ENCODE assay signal across 8 cellular contexts in genomic region chr1:185813401-185813979, GRCh38.
DNase-seq lines count a peak whose midpoint lies in the region; ATAC-seq and TF ChIP-seq lines count a peak whose summit lies in the region.

No MANE protein-coding gene starts in this region.

- peaks cover 3% of the 10 kb centered on the region for H3K27me3 Mint-ChIP-seq in CD8-positive, alpha-beta T cell (ENCODE audit: low read depth)

- H4K20me1 ChIP-seq in fibroblast of lung (ENCODE audit: control insufficient read depth, extremely low read depth, insufficient read depth, low read length) (no peaks in the 10 kb centered on the region), smooth muscle cell (ENCODE audit: low read depth) (no peaks in the 10 kb centered on the region)

- no peaks in the 10 kb centered on the region for H3K9me3 ChIP-seq in fibroblast of lung (ENCODE audit: control insufficient read depth, insufficient read depth, low read depth, low read length)
- no peaks in the 10 kb centered on the region for H3K9me3 ChIP-seq in smooth muscle cell (replicated peaks; ENCODE audit: low read depth)
- no peaks in the 10 kb centered on the region for H3K9me3 ChIP-seq in CD8-positive, alpha-beta T cell (ENCODE audit: low read length)

- H3K4me2 ChIP-seq in fibroblast of lung (ENCODE audit: extremely low read depth, insufficient read depth, low read length) (no peak overlapping the region), smooth muscle cell (no peak overlapping the region)

- H3K9me3 Mint-ChIP-seq in CD8-positive, alpha-beta T cell = no peaks in the 10 kb centered on the region

- peak; percentile 57 for DNase-seq in AG10803 (ENCODE audit: low read depth)
- peak; percentile 8 for DNase-seq in LNCaP clone FGC (ENCODE audit: low read depth)
- DNase-seq in SHP77 treated with DMSO at 0.1 percent for 48 hours (lab: John Stamatoyannopoulos, UW) = peak; percentile 23
- peak; percentile 56 to 79 for DNase-seq in fibroblast of lung (ENCODE audit: low read depth in 2 of 2)
- no peak for DNase-seq in smooth muscle cell (lab: John Stamatoyannopoulos, UW; ENCODE audit: unreplicated experiment)
- DNase-seq in CD8-positive, alpha-beta T cell = no peak

- no peaks in the 10 kb centered on the region for H3K36me3 ChIP-seq in fibroblast of lung (ENCODE audit: control insufficient read depth, insufficient read depth, low read length)
- no peaks in the 10 kb centered on the region for H3K36me3 ChIP-seq in smooth muscle cell (ENCODE audit: low read depth)
- no peaks in the 10 kb centered on the region for H3K36me3 ChIP-seq in CD8-positive, alpha-beta T cell (ENCODE audit: insufficient read depth, low read length)

- H2AFZ ChIP-seq in fibroblast of lung (ENCODE audit: low read length) (no peak overlapping the region), smooth muscle cell (ENCODE audit: low read depth) (no peak overlapping the region)

- no peaks in the 10 kb centered on the region for H3F3A ChIP-seq in smooth muscle cell (ENCODE audit: low read depth)

- no peak overlapping the region for H3K4me3 ChIP-seq in AG10803 (ENCODE audit: low read length)
- H3K4me3 ChIP-seq in LNCaP clone FGC (ENCODE audit: low read depth, low read length) = no peak overlapping the region
- H3K4me3 ChIP-seq in fibroblast of lung (replicated peaks in 1 of 4; ENCODE audit: control extremely low read depth in 1 of 4, insufficient read depth in 1 of 4, low read depth in 3 of 4, low read length in 4 of 4) = no peak overlapping the region
- no peak overlapping the region for H3K4me3 ChIP-seq in smooth muscle cell
- H3K4me3 ChIP-seq in CD8-positive, alpha-beta T cell (ENCODE audit: low read depth, low read length) = no peak overlapping the region

- H3K27me3 ChIP-seq in fibroblast of lung (ENCODE audit: control insufficient read depth, insufficient read depth, low read length) (no peaks in the 10 kb centered on the region), smooth muscle cell (ENCODE audit: low read depth) (no peaks in the 10 kb centered on the region)
- H3K27me3 ChIP-seq in CD8-positive, alpha-beta T cell (ENCODE audit: insufficient read depth, low read length) = no peaks in the 10 kb centered on the region

- intact Hi-C loops in CD8-positive, alpha-beta T cell (cut with DNase I, micrococcal nuclease) = loop anchor here (2.0 to 10.0 kb wide), 3 partner anchors 399 to 1174 kb away; no protein-coding TSS in a partner anchor

- H3K4me1 Mint-ChIP-seq in CD8-positive, alpha-beta T cell (ENCODE audit: low read depth) = no peaks in the 10 kb centered on the region

- H3K79me2 ChIP-seq in fibroblast of lung (ENCODE audit: control insufficient read depth, insufficient read depth, low read length) (no peaks in the 10 kb centered on the region), smooth muscle cell (ENCODE audit: low read depth) (peaks cover 11% of the 10 kb centered on the region)

- H3K27ac ChIP-seq in fibroblast of lung (ENCODE audit: insufficient read depth, low read length) = no peak overlapping the region
- H3K27ac ChIP-seq in smooth muscle cell (ENCODE audit: low read depth) = peak overlapping the region; percentile 1
- no peak overlapping the region for H3K27ac ChIP-seq in CD8-positive, alpha-beta T cell (ENCODE audit: low read depth, low read length)

- H3K4me3 Mint-ChIP-seq in CD8-positive, alpha-beta T cell = no peak overlapping the region

- H3K4me1 ChIP-seq in fibroblast of lung (ENCODE audit: control insufficient read depth, extremely low read depth, insufficient read depth, low read length) (no peaks in the 10 kb centered on the region), smooth muscle cell (ENCODE audit: low read depth) (no peaks in the 10 kb centered on the region)
- no peaks in the 10 kb centered on the region for H3K4me1 ChIP-seq in CD8-positive, alpha-beta T cell (ENCODE audit: insufficient read depth, low read length)

- no peaks in the 10 kb centered on the region for H3K36me3 Mint-ChIP-seq in CD8-positive, alpha-beta T cell

- CTCF ChIA-PET in CD8-positive, alpha-beta T cell (lab: Charles Lee) = no interaction called here

- 56% methylated on average over 2 of the region's 2 CpGs for WGBS in smooth muscle cell (ENCODE audit: low lambda C conversion rate)

- no peak overlapping the region for H3K27ac Mint-ChIP-seq in CD8-positive, alpha-beta T cell

- peak; percentile 72 for ATAC-seq in GM18511 (IDR thresholded peaks at IDR 0.05; ENCODE audit: unreplicated experiment)
- ATAC-seq in CD8-positive, alpha-beta T cell = no peak
- ATAC-seq in GM19035 (IDR thresholded peaks at IDR 0.05; ENCODE audit: unreplicated experiment) = no peak

- H3K9ac ChIP-seq in fibroblast of lung (ENCODE audit: insufficient read depth, low read length) = no peak overlapping the region
- H3K9ac ChIP-seq in smooth muscle cell (ENCODE audit: low read depth) = no peak overlapping the region

- POLR2A ChIA-PET in CD8-positive, alpha-beta T cell (lab: Charles Lee) = no interaction called here

- TF ChIP-seq CTCF in AG10803 (conservative IDR thresholded peaks at IDR 0.05; ENCODE audit: low read length) (peak; percentile 68), LNCaP clone FGC (IDR thresholded peaks at IDR 0.05; ENCODE audit: control insufficient read depth, extremely low read depth, insufficient read depth) (peak; percentile 57), fibroblast of lung (conservative IDR thresholded peaks at IDR 0.05 in 1 of 2, IDR thresholded peaks at IDR 0.05 in 1 of 2; ENCODE audit: low read depth in 1 of 2, low read length in 2 of 2) (peak; percentile 39 to 65), smooth muscle cell (IDR thresholded peaks at IDR 0.05; ENCODE audit: borderline replicate concordance, insufficient read depth, poor library complexity, severe bottlenecking) (peak; percentile 72)
- no peak for TF ChIP-seq CTCF in CD8-positive, alpha-beta T cell (IDR thresholded peaks at IDR 0.05)

Comparison
In these comparisons a context has a peak if more than half of its experiments do, and no peak if none do; other contexts are left out.
1. DNase-seq: peak in AG10803 (single experiment), LNCaP clone FGC (single experiment), SHP77 treated with DMSO at 0.1 percent for 48 hours (single experiment) and fibroblast of lung (2 of 2); none in smooth muscle cell (single experiment) and CD8-positive, alpha-beta T cell (0 of 7).